In the genomic region with DNA sequence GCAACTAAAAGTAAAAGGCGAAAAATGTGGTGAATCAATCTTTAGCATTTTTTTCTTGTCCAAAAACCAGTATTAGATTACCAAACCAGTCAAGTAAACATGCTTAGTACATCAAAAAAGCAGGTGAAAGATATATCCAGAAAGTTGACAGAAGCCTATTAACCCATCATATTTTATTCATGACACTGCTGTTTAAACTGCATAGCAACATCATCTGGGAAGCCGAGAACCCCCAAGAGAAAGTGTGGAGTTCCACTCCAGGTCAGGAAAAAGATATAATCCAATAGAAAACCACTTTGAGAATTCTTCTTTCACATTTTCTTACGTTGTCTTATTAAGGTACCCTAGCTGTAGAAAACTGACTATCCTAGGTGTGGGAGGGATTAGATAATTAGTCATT, we compare ENCODE assay signal across 31 cellular contexts.
"Had no signal": no experiment of that assay in that cellular context is flagged by ENCODE, and none has a peak within 500 bp of the region (broad histone marks: within the 10 kb centered on the region; RNA-seq: fewer than 3 reads in every experiment).

No MANE protein-coding gene starts in this region.

- FAIRE-seq: astrocyte had no signal

- H3K27me3 ChIP-seq: adrenal gland, ascending aorta, body of pancreas, brain microvascular endothelial cell, breast epithelium, cardiac muscle cell had no signal

- DNase-seq: activated effector memory CD4-positive, alpha-beta T cell treated with anti-CD3 and anti-CD28 coated beads, Interleukin-2, amount 50 U/mL, for 16 hours; activated effector memory CD4-positive, alpha-beta T cell treated with Interleukin-2 at 50 U/mL for 16 hours; activated gamma-delta T cell; activated gamma-delta T cell treated with Interleukin-2 at 50 U/mL for 16 hours; activated naive CD4-positive, alpha-beta T cell; activated naive CD4-positive, alpha-beta T cell treated with anti-CD3 and anti-CD28 coated beads for 36 hours; activated naive CD4-positive, alpha-beta T cell treated with anti-CD3 and anti-CD28 coated beads, Interleukin-2, amount 10 ng/mL, durations not matched to agents 7 days and 5 days; activated naive CD4-positive, alpha-beta T cell treated with anti-CD3 and anti-CD28 coated beads, Interleukin-2, amount 50 U/mL, for 16 hours; activated naive CD4-positive, alpha-beta T cell treated with Interleukin-2 at 50 U/mL for 16 hours; activated naive CD8-positive, alpha-beta T cell treated with anti-CD3 and anti-CD28 coated beads for 36 hours; activated naive CD8-positive, alpha-beta T cell treated with anti-CD3 and anti-CD28 coated beads, Interleukin-2, amount 10 ng/mL, durations not matched to agents 7 days and 5 days; activated naive CD8-positive, alpha-beta T cell treated with anti-CD3 and anti-CD28 coated beads, Interleukin-2, amount 50 U/mL, for 24 hours; activated T-cell treated with anti-CD3 and anti-CD28 coated beads, Interleukin-2, amount 50 U/mL, for 1 hour; activated T-cell treated with anti-CD3 and anti-CD28 coated beads, Interleukin-2, amount 50 U/mL, for 24 hours; activated T-cell treated with anti-CD3 and anti-CD28 coated beads, Interleukin-2, amount 50 U/mL, for 4 hours; activated T-cell treated with anti-CD3 and anti-CD28 coated beads, Interleukin-2, amount 50 U/mL, for 48 hours; activated T-cell treated with anti-CD3 and anti-CD28 coated beads, Interleukin-2, amount 50 U/mL, for 72 hours; adrenal gland; amniotic stem cell; amygdala; anterior cingulate cortex; aorta; body of pancreas; brain microvascular endothelial cell; caudate nucleus; central memory CD4-positive, alpha-beta T cell; cerebellar nuclear complex had no signal

- H3K9me3 ChIP-seq: adrenal gland, ascending aorta, body of pancreas, breast epithelium had no signal

- H3K4me3 ChIP-seq: adrenal gland, ascending aorta, body of pancreas, breast epithelium, cardiac muscle cell had no signal

- H3K36me3 ChIP-seq: adrenal gland, ascending aorta, brain microvascular endothelial cell, breast epithelium, cardiac muscle cell had no signal

- H3K27ac ChIP-seq: adrenal gland, ascending aorta, body of pancreas, brain microvascular endothelial cell, breast epithelium, cardiac muscle cell had no signal
